ENCODE assay signal across 10 cellular contexts in genomic region chr17:34255381-34255732, GRCh38. TPM values are rescaled to one million over a fixed set of nuclear protein-coding genes. Genes with fewer than 3 reads are reported as not detected.
DNase-seq lines count a peak whose midpoint lies in the region; ATAC-seq, FAIRE-seq and TF ChIP-seq lines count a peak whose summit lies in the region.
"Had no signal": no experiment of that assay in that cellular context is flagged by ENCODE, and none has a peak within 500 bp of the region (broad histone marks: within the 10 kb centered on the region; RNA-seq: fewer than 3 reads in every experiment).

No MANE protein-coding gene starts in this region.

- H3K9me3 ChIP-seq in body of pancreas, result no peaks in the 10 kb centered on the region
- H3K9me3 ChIP-seq in keratinocyte (ENCODE audit: control insufficient read depth, low read depth, low read length), result no peaks in the 10 kb centered on the region

- H3K36me3 ChIP-seq in body of pancreas (replicated peaks in 1 of 2; ENCODE audit: insufficient read depth in 1 of 2, low read depth in 2 of 2) (no peaks in the 10 kb centered on the region), keratinocyte (ENCODE audit: control insufficient read depth in 2 of 2, extremely low read depth in 1 of 2, insufficient read depth in 2 of 2, low read length in 2 of 2) (no peaks in the 10 kb centered on the region)

- dilution Hi-C loops in keratinocyte (cut with MboI; ENCODE audit: extremely low pct_ligation_motif_present, low sequenced_read_pairs), result no loop called here

- WGBS in body of pancreas, 2 donors, result 28 to 42% methylated on average over 5 of the region's 5 CpGs

- intact Hi-C loops in body of pancreas (cut with DNase I), result no loop called here

- H3K9me1 ChIP-seq in keratinocyte (ENCODE audit: control insufficient read depth, extremely low read depth, insufficient read depth, low read length), result no peaks in the 10 kb centered on the region

- peak overlapping the region; percentile 57 for H3K4me2 ChIP-seq in keratinocyte (ENCODE audit: control insufficient read depth, extremely low read depth, insufficient read depth, low read depth, low read length)

- no peaks in the 10 kb centered on the region for H3K79me2 ChIP-seq in keratinocyte (ENCODE audit: control insufficient read depth, insufficient read depth, low read length)

- ATAC-seq in body of pancreas, result no peak
- no peak for ATAC-seq in HG03571 (IDR thresholded peaks at IDR 0.05; ENCODE audit: unreplicated experiment)
- ATAC-seq in HG03378 (IDR thresholded peaks at IDR 0.05; ENCODE audit: unreplicated experiment), result no peak
- ATAC-seq in HG02885 (IDR thresholded peaks at IDR 0.05; ENCODE audit: poor library complexity, unreplicated experiment), result no peak

- TF ChIP-seq POLR2A in body of pancreas (IDR thresholded peaks at IDR 0.05), result peak in 2 of 3 donors; percentile 8 to 27

- DNase-seq in HCEC 1CT (peak; percentile 57), body of pancreas (no peak), keratinocyte (ENCODE audit: low read depth, low spot score) (no peak), NCI-H146 treated with DMSO at 0.1 percent for 48 hours (lab: John Stamatoyannopoulos, UW; ENCODE audit: unreplicated experiment) (no peak)
- DNase-seq: activated T-cell treated with anti-CD3 and anti-CD28 coated beads, Interleukin-2, amount 50 U/mL, for 1 hour; SHP77 had no signal

- H3K27me3 ChIP-seq in body of pancreas, result no peaks in the 10 kb centered on the region
- H3K27me3 ChIP-seq in keratinocyte (ENCODE audit: control insufficient read depth, extremely low read depth, insufficient read depth, low read length), result peaks cover 9% of the 10 kb centered on the region

- no peaks in the 10 kb centered on the region for H4K20me1 ChIP-seq in keratinocyte (ENCODE audit: control insufficient read depth, extremely low read depth, insufficient read depth, low read length)

- H3K4me3 ChIP-seq in body of pancreas (no peak overlapping the region), keratinocyte (ENCODE audit: control insufficient read depth in 2 of 3, extremely low read depth in 1 of 3, insufficient read depth in 2 of 3, low read depth in 1 of 3, low read length in 3 of 3) (no peak overlapping the region), skin epidermis (peak overlapping the region; percentile 21 to 47 (median 24))

- H3K27ac ChIP-seq in body of pancreas (peak overlapping the region; percentile 22 to 86 (median 82)), keratinocyte (ENCODE audit: control insufficient read depth, insufficient read depth, low read length) (no peak overlapping the region), skin epidermis (peak overlapping the region; percentile 43 to 90 (median 78))

- no peak for FAIRE-seq in keratinocyte (lab: Jason Lieb, UNC)

- no peak overlapping the region for H3K9ac ChIP-seq in keratinocyte (ENCODE audit: control insufficient read depth, extremely low read depth, insufficient read depth, low read length)

- peak overlapping the region; percentile 60 for H2AFZ ChIP-seq in keratinocyte (ENCODE audit: control insufficient read depth, low read length)

- TF ChIP-seq CTCF in body of pancreas (IDR thresholded peaks at IDR 0.05) (no peak), keratinocyte (optimal IDR thresholded peaks at IDR 0.05 in 1 of 3, IDR thresholded peaks at IDR 0.05 in 1 of 3, conservative IDR thresholded peaks at IDR 0.05 in 1 of 3; ENCODE audit: extremely low read depth in 1 of 3, insufficient read depth in 2 of 3, low read length in 3 of 3) (no peak)

- H3K4me1 ChIP-seq in body of pancreas (peaks cover 52% of the 10 kb centered on the region), keratinocyte (ENCODE audit: control insufficient read depth, extremely low read depth, insufficient read depth, low read length) (peaks cover 26% of the 10 kb centered on the region)

RNA-seq across cellular contexts. Expression of gene CCL2, which starts 0.3 kb away (rescaled TPM):
- total RNA-seq in body of pancreas, result 10 to 100 TPM; 34.0 to 49.8 TPM
- polyA plus RNA-seq in keratinocyte, result 0.24 to 0.49 TPM in 2 of 3 replicates, not detected in the other
- not detected for polyA plus RNA-seq in keratinocyte (2011; ENCODE audit: low read depth)
- 0.16 and 0.18 TPM in 2 replicates for polyA plus RNA-seq in keratinocyte (2011; cell fraction: cytosol; rRNA removed)
- polyA plus RNA-seq in keratinocyte (2011; cell fraction: nucleus; rRNA removed), result 0.34 TPM in 1 of 2 replicates, not detected in the other
- 0.16 TPM in 1 of 2 replicates, not detected in the other for polyA plus RNA-seq in keratinocyte (2012; ENCODE audit: low replicate concordance)
- polyA minus RNA-seq in keratinocyte, result not detected in 3 replicates
- not detected for polyA minus RNA-seq in keratinocyte (2011; cell fraction: cytosol; rRNA and poly(A)+ RNA removed)
- polyA minus RNA-seq in keratinocyte (2011; cell fraction: nucleus; rRNA and poly(A)+ RNA removed), result not detected in 2 replicates

RNA-seq across cellular contexts. Expression of gene CCL7, which starts 14.7 kb away (rescaled TPM):
- total RNA-seq in body of pancreas, result not detected
- polyA plus RNA-seq in keratinocyte, result not detected in 3 replicates
- not detected for polyA plus RNA-seq in keratinocyte (2011; ENCODE audit: low read depth)
- polyA plus RNA-seq in keratinocyte (2011; cell fraction: cytosol; rRNA removed), result not detected in 2 replicates
- polyA plus RNA-seq in keratinocyte (2011; cell fraction: nucleus; rRNA removed), result not detected in 2 replicates
- polyA plus RNA-seq in keratinocyte (2012; ENCODE audit: low replicate concordance), result not detected in 2 replicates
- not detected in 3 replicates for polyA minus RNA-seq in keratinocyte
- polyA minus RNA-seq in keratinocyte (2011; cell fraction: cytosol; rRNA and poly(A)+ RNA removed), result not detected
- not detected in 2 replicates for polyA minus RNA-seq in keratinocyte (2011; cell fraction: nucleus; rRNA and poly(A)+ RNA removed)

RNA-seq across cellular contexts. Expression of gene CCL11, which starts 30.2 kb away (rescaled TPM):
- total RNA-seq in body of pancreas, result not detected
- polyA plus RNA-seq in keratinocyte, result not detected in 3 replicates
- not detected for polyA plus RNA-seq in keratinocyte (2011; ENCODE audit: low read depth)
- not detected in 2 replicates for polyA plus RNA-seq in keratinocyte (2011; cell fraction: cytosol; rRNA removed)
- polyA plus RNA-seq in keratinocyte (2011; cell fraction: nucleus; rRNA removed), result not detected in 2 replicates
- not detected in 2 replicates for polyA plus RNA-seq in keratinocyte (2012; ENCODE audit: low replicate concordance)
- not detected in 3 replicates for polyA minus RNA-seq in keratinocyte
- polyA minus RNA-seq in keratinocyte (2011; cell fraction: cytosol; rRNA and poly(A)+ RNA removed), result not detected
- polyA minus RNA-seq in keratinocyte (2011; cell fraction: nucleus; rRNA and poly(A)+ RNA removed), result not detected in 2 replicates

Comparison
In these comparisons a context has a peak if more than half of its experiments do, and no peak if none do; other contexts are left out.
1. H3K4me3 ChIP-seq: peak in skin epidermis (7 of 7); none in body of pancreas (0 of 2) and keratinocyte (0 of 3).